Comparison of ENCODE assay signal across 8 cellular contexts in genomic region chrX:152958524-152959465, GRCh38.
A peak's percentile ranks its signal among the peaks of the same experiment; 100 is the strongest.
DNase-seq lines count a peak whose midpoint lies in the region; ATAC-seq and FAIRE-seq lines count a peak whose summit lies in the region.

No MANE protein-coding gene starts in this region.

- ATAC-seq in HG03439 (IDR thresholded peaks at IDR 0.05; ENCODE audit: unreplicated experiment): peak; percentile 83

- peak; percentile 85 for FAIRE-seq in colon (lab: Jason Lieb, UNC)

- no peaks in the 10 kb centered on the region for H3K27me3 ChIP-seq in layer of hippocampus (ENCODE audit: control insufficient read depth, insufficient read depth, low read length)

- peak overlapping the region; percentile 72 for H3K27ac ChIP-seq in layer of hippocampus (ENCODE audit: low read depth, low read length)

- DNase-seq in Ammon's horn (ENCODE audit: low spot score): peak; percentile 87
- peak; percentile 66 for DNase-seq in GM19238 (ENCODE audit: insufficient read length, low spot score)
- DNase-seq in NCI-H510A treated with DMSO at 0.1 percent for 48 hours (lab: John Stamatoyannopoulos, UW): peak; percentile 68
- DNase-seq in activated CD4-positive, alpha-beta T cell treated with anti-CD3 and anti-CD28 coated beads for 4 hours: peak; percentile 86 to 95
- DNase-seq in stimulated activated CD4-positive, alpha-beta T cell treated with anti-CD3 and anti-CD28 coated beads, Interleukin-1b, Interleukin-23, amount 100 ng/mL, for 48 hours: peak; percentile 87

Comparison
In these comparisons a context has a peak if more than half of its experiments do, and no peak if none do; other contexts are left out.
1. Peak in every context shown above with its lines: DNase-seq, ATAC-seq and H3K27ac ChIP-seq.